Comparison of ENCODE assay signal across 1 cellular context in the genomic region with DNA sequence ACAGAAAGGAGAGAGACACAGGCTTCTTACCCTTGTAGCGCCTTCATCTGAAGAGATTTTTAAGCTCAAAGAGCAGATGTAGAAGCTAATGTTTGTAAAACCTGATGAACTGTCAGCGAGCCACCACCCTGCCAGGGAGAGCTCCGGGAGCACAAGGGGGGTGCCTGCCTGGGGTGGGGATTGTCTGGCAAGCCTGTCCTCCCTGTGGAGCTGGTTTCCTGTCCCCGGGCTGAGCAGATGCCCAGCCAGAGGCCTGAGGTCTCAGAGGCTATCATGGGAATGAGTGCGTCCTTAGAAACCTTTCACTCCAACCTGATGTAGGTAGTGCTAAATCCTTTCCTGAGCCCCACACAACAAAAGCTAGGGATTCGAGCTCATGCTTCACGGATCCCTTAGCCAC.
TF ChIP-seq lines count a peak whose summit lies in the region.

No MANE protein-coding gene starts in this region.

TF ChIP-seq in SK-N-SH treated with all-trans-retinoic acid at 6 μM for 48 hours, 23 proteins besides CTCF, POLR2A, EP300 and RAD21 (continued from another document):
- TF ChIP-seq, protein P1, sequence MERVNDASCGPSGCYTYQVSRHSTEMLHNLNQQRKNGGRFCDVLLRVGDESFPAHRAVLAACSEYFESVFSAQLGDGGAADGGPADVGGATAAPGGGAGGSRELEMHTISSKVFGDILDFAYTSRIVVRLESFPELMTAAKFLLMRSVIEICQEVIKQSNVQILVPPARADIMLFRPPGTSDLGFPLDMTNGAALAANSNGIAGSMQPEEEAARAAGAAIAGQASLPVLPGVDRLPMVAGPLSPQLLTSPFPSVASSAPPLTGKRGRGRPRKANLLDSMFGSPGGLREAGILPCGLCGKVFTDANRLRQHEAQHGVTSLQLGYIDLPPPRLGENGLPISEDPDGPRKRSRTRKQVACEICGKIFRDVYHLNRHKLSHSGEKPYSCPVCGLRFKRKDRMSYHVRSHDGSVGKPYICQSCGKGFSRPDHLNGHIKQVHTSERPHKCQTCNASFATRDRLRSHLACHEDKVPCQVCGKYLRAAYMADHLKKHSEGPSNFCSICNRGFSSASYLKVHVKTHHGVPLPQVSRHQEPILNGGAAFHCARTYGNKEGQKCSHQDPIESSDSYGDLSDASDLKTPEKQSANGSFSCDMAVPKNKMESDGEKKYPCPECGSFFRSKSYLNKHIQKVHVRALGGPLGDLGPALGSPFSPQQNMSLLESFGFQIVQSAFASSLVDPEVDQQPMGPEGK (CRISPR knock-in tag; IDR thresholded peaks at IDR 0.05; ENCODE audit: borderline replicate concordance) = no peak
- TF ChIP-seq, protein P2, sequence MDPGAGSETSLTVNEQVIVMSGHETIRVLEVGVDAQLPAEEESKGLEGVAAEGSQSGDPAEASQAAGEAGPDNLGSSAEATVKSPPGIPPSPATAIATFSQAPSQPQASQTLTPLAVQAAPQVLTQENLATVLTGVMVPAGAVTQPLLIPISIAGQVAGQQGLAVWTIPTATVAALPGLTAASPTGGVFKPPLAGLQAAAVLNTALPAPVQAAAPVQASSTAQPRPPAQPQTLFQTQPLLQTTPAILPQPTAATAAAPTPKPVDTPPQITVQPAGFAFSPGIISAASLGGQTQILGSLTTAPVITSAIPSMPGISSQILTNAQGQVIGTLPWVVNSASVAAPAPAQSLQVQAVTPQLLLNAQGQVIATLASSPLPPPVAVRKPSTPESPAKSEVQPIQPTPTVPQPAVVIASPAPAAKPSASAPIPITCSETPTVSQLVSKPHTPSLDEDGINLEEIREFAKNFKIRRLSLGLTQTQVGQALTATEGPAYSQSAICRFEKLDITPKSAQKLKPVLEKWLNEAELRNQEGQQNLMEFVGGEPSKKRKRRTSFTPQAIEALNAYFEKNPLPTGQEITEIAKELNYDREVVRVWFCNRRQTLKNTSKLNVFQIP (CRISPR knock-in tag; IDR thresholded peaks at IDR 0.05; ENCODE audit: borderline replicate concordance, low read depth) = no peak
- TF ChIP-seq PPARA (CRISPR knock-in tag; IDR thresholded peaks at IDR 0.05; ENCODE audit: borderline replicate concordance) (no peak), TOX (CRISPR knock-in tag; IDR thresholded peaks at IDR 0.05; ENCODE audit: borderline replicate concordance) (no peak), ZNF8 (CRISPR knock-in tag; IDR thresholded peaks at IDR 0.05) (no peak), ZFP30 (CRISPR knock-in tag; IDR thresholded peaks at IDR 0.05) (no peak), ZC3H10 (CRISPR knock-in tag; IDR thresholded peaks at IDR 0.05) (no peak), ISL1 (CRISPR knock-in tag; IDR thresholded peaks at IDR 0.05) (no peak), RARB (CRISPR knock-in tag; IDR thresholded peaks at IDR 0.05) (no peak), ZNF70 (CRISPR knock-in tag; IDR thresholded peaks at IDR 0.05) (no peak), OSR1 (CRISPR knock-in tag; IDR thresholded peaks at IDR 0.05) (no peak), GLIS3 (CRISPR knock-in tag; IDR thresholded peaks at IDR 0.05) (no peak), TCF4 (CRISPR knock-in tag; IDR thresholded peaks at IDR 0.05; ENCODE audit: borderline replicate concordance) (no peak), ZFP3 (CRISPR knock-in tag; IDR thresholded peaks at IDR 0.05) (no peak), SNAI2 (CRISPR knock-in tag; IDR thresholded peaks at IDR 0.05) (no peak)
- TF ChIP-seq, protein P3, sequence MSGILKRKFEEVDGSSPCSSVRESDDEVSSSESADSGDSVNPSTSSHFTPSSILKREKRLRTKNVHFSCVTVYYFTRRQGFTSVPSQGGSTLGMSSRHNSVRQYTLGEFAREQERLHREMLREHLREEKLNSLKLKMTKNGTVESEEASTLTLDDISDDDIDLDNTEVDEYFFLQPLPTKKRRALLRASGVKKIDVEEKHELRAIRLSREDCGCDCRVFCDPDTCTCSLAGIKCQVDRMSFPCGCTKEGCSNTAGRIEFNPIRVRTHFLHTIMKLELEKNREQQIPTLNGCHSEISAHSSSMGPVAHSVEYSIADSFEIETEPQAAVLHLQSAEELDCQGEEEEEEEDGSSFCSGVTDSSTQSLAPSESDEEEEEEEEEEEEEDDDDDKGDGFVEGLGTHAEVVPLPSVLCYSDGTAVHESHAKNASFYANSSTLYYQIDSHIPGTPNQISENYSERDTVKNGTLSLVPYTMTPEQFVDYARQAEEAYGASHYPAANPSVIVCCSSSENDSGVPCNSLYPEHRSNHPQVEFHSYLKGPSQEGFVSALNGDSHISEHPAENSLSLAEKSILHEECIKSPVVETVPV (CRISPR knock-in tag; IDR thresholded peaks at IDR 0.05) = no peak
